ENCODE assay signal across 1 cellular context in genomic region chr15:64987136-64987535, GRCh38.
TF ChIP-seq lines count a peak whose summit lies in the region.

No MANE protein-coding gene starts in this region.

TF ChIP-seq in GM12878, 131 proteins besides CTCF, POLR2A, EP300 and RAD21:
- TF ChIP-seq KAT2A (conservative IDR thresholded peaks at IDR 0.05; ENCODE audit: control insufficient read depth, low read depth, low read length) (no peak), ATF7 (IDR thresholded peaks at IDR 0.05; ENCODE audit: low read depth) (no peak), BRCA1 (IDR thresholded peaks at IDR 0.05; ENCODE audit: low read depth, low read length) (no peak), SREBF2 (IDR thresholded peaks at IDR 0.05; ENCODE audit: low read length) (no peak), DPF2 (IDR thresholded peaks at IDR 0.05) (no peak), SP1 (IDR thresholded peaks at IDR 0.05; ENCODE audit: low read depth, low read length) (no peak), ZNF687 (IDR thresholded peaks at IDR 0.05) (no peak), RAD51 (IDR thresholded peaks at IDR 0.05) (no peak), PAX8 (IDR thresholded peaks at IDR 0.05) (no peak), ZBTB4 (CRISPR knock-in tag; IDR thresholded peaks at IDR 0.05) (no peak), TCF7 (IDR thresholded peaks at IDR 0.05; ENCODE audit: borderline replicate concordance) (no peak)
